Comparison of ENCODE assay signal across 2 cellular contexts in the genomic region with DNA sequence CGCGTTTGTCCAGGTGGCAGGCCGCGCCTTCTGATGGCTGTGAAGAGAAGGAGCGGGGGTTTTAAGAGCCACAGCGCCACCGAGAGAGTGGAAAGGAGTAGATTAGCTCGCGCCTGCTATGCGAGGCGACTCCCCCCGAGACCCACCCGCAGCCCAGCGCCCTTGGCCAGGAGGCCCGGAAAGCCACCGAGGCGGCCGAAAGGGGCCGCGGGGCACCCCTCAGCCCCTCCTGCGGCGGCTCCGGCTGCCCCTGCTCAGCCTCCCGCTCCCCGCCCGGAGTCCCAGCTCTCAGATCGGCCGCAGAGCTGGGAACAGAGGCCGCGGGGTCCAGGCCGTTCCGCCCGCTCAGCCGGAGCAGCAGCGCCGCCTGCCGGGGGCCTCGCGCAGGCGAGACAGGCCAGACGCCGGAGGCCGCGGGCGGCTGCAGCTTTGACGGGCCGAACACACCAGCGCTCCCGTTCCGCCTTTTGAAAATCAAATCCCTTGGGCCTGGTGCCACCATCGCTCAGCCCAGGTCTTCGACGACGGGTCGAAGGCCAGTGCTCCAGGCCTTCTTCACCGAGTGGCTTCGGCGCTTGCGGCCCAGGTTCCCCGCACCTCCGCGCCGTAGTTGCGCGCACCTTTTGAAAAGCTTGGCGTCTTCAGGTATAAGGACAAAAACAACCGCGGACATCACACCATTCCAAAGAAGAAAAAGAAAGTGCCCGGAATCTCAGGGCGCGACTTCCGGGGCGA.
A peak's percentile ranks its signal among the peaks of the same experiment; 100 is the strongest.
TF ChIP-seq lines count a peak whose summit lies in the region.

No MANE protein-coding gene starts in this region.

TF ChIP-seq in A549, 52 proteins besides CTCF, POLR2A, EP300 and RAD21:
- TF ChIP-seq, protein P1, sequence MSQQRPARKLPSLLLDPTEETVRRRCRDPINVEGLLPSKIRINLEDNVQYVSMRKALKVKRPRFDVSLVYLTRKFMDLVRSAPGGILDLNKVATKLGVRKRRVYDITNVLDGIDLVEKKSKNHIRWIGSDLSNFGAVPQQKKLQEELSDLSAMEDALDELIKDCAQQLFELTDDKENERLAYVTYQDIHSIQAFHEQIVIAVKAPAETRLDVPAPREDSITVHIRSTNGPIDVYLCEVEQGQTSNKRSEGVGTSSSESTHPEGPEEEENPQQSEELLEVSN (IDR thresholded peaks at IDR 0.05; ENCODE audit: borderline replicate concordance, low read depth), result no peak; the same call in 1 of the 2 replicates
- TF ChIP-seq ESRRA (IDR thresholded peaks at IDR 0.05; ENCODE audit: borderline replicate concordance, low read length), result no peak
- no peak for TF ChIP-seq HOXB5 (CRISPR knock-in tag; IDR thresholded peaks at IDR 0.05)
- peak in 1 of 2 experiments; percentile 29; a peak in 1 of 5 replicates for TF ChIP-seq JUN (IDR thresholded peaks at IDR 0.05)
- no peak for TF ChIP-seq FOXS1 (CRISPR knock-in tag; IDR thresholded peaks at IDR 0.05)
- TF ChIP-seq RNF2 (IDR thresholded peaks at IDR 0.05; ENCODE audit: borderline replicate concordance, low read depth), result peak; percentile 86
- peak; percentile 53 for TF ChIP-seq SMC3 (IDR thresholded peaks at IDR 0.05)
- no peak; the same call in 1 of the 2 replicates for TF ChIP-seq HDAC2 (IDR thresholded peaks at IDR 0.05)
- TF ChIP-seq, protein P2, sequence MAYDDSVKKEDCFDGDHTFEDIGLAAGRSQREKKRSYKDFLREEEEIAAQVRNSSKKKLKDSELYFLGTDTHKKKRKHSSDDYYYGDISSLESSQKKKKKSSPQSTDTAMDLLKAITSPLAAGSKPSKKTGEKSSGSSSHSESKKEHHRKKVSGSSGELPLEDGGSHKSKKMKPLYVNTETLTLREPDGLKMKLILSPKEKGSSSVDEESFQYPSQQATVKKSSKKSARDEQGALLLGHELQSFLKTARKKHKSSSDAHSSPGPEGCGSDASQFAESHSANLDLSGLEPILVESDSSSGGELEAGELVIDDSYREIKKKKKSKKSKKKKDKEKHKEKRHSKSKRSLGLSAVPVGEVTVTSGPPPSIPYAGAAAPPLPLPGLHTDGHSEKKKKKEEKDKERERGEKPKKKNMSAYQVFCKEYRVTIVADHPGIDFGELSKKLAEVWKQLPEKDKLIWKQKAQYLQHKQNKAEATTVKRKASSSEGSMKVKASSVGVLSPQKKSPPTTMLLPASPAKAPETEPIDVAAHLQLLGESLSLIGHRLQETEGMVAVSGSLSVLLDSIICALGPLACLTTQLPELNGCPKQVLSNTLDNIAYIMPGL (CRISPR knock-in tag; IDR thresholded peaks at IDR 0.05; ENCODE audit: borderline replicate concordance), result 0 out of 2 replicates have a peak, but pooled peaks have one; percentile 60
- TF ChIP-seq, protein P3, sequence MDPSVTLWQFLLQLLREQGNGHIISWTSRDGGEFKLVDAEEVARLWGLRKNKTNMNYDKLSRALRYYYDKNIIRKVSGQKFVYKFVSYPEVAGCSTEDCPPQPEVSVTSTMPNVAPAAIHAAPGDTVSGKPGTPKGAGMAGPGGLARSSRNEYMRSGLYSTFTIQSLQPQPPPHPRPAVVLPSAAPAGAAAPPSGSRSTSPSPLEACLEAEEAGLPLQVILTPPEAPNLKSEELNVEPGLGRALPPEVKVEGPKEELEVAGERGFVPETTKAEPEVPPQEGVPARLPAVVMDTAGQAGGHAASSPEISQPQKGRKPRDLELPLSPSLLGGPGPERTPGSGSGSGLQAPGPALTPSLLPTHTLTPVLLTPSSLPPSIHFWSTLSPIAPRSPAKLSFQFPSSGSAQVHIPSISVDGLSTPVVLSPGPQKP (IDR thresholded peaks at IDR 0.05; ENCODE audit: low read depth, low read length), result no peak
- no peak for TF ChIP-seq EHF (CRISPR knock-in tag; IDR thresholded peaks at IDR 0.05)
- no peak for TF ChIP-seq FOSB (CRISPR knock-in tag; IDR thresholded peaks at IDR 0.05)
- TF ChIP-seq RFX5 (IDR thresholded peaks at IDR 0.05), result no peak
- TF ChIP-seq FOSL2 (IDR thresholded peaks at IDR 0.05), result no peak
- no peak for TF ChIP-seq FOSL2 (CRISPR knock-in tag; IDR thresholded peaks at IDR 0.05)

TF ChIP-seq in H1, 55 proteins besides CTCF, POLR2A, EP300 and RAD21 (continues in another document):
- TF ChIP-seq, protein P4, sequence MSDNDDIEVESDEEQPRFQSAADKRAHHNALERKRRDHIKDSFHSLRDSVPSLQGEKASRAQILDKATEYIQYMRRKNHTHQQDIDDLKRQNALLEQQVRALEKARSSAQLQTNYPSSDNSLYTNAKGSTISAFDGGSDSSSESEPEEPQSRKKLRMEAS (IDR thresholded peaks at IDR 0.05), result peak; percentile 38; the same call in 1 of the 2 replicates
- TF ChIP-seq, protein P5, sequence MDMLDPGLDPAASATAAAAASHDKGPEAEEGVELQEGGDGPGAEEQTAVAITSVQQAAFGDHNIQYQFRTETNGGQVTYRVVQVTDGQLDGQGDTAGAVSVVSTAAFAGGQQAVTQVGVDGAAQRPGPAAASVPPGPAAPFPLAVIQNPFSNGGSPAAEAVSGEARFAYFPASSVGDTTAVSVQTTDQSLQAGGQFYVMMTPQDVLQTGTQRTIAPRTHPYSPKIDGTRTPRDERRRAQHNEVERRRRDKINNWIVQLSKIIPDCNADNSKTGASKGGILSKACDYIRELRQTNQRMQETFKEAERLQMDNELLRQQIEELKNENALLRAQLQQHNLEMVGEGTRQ (IDR thresholded peaks at IDR 0.05; ENCODE audit: low read length), result no peak
- TF ChIP-seq HDAC6 (IDR thresholded peaks at IDR 0.05; ENCODE audit: low read depth, low read length) (no peak), NRF1 (IDR thresholded peaks at IDR 0.05; ENCODE audit: low read depth, low read length) (no peak), TEAD4 (IDR thresholded peaks at IDR 0.05; ENCODE audit: low read depth, low read length) (no peak), MAFK (IDR thresholded peaks at IDR 0.05; ENCODE audit: low read depth, low read length) (no peak), SIX5 (IDR thresholded peaks at IDR 0.05; ENCODE audit: low read depth, low read length) (no peak), TAF1 (IDR thresholded peaks at IDR 0.05; ENCODE audit: low read depth, low read length) (no peak), BCL11A (IDR thresholded peaks at IDR 0.05; ENCODE audit: low read depth in 2 of 2, low read length in 2 of 2) (no peak), RBBP5 (IDR thresholded peaks at IDR 0.05; ENCODE audit: borderline replicate concordance, low read depth, low read length) (0 out of 2 replicates have a peak, but pooled peaks have one; percentile 38), SP1 (IDR thresholded peaks at IDR 0.05; ENCODE audit: low read depth, low read length) (peak; percentile 25; the same call in 1 of the 2 replicates), SP4 (IDR thresholded peaks at IDR 0.05; ENCODE audit: low read length) (no peak), TBP (IDR thresholded peaks at IDR 0.05; ENCODE audit: low read depth, low read length) (peak; percentile 38; the same call in 1 of the 2 replicates), CBX8 (IDR thresholded peaks at IDR 0.05; ENCODE audit: borderline replicate concordance, low read depth, low read length) (no peak), BRCA1 (IDR thresholded peaks at IDR 0.05; ENCODE audit: low read depth, low read length) (no peak), SRF (IDR thresholded peaks at IDR 0.05; ENCODE audit: low read depth, low read length) (peak; percentile 21; the same call in 1 of the 2 replicates), FOSL1 (IDR thresholded peaks at IDR 0.05; ENCODE audit: insufficient read depth, low read depth, low read length) (no peak), POLR2AphosphoS5 (IDR thresholded peaks at IDR 0.05; ENCODE audit: low read depth, low read length) (no peak), SAP30 (IDR thresholded peaks at IDR 0.05; ENCODE audit: insufficient read depth, insufficient replicate concordance, low read length) (no peak), JUND (IDR thresholded peaks at IDR 0.05; ENCODE audit: low read length) (0 out of 2 replicates have a peak, but pooled peaks have one; percentile 38), RXRA (IDR thresholded peaks at IDR 0.05; ENCODE audit: insufficient read depth, low read depth, low read length) (no peak), KDM4A (IDR thresholded peaks at IDR 0.05; ENCODE audit: low read depth, low read length, severe bottlenecking) (peak; percentile 62), HDAC2 (IDR thresholded peaks at IDR 0.05; ENCODE audit: borderline replicate concordance in 1 of 2, low read depth in 2 of 2, low read length in 2 of 2) (0 out of 4 replicates have a peak, but pooled peaks of 1 of the 2 experiments have one; percentile 21), KDM5A (IDR thresholded peaks at IDR 0.05; ENCODE audit: low read length) (no peak), CHD2 (IDR thresholded peaks at IDR 0.05; ENCODE audit: low read length) (no peak), RNF2 (IDR thresholded peaks at IDR 0.05; ENCODE audit: borderline replicate concordance, low read depth, low read length, missing control alignments, poor library complexity, severe bottlenecking) (peak; percentile 10), TCF12 (IDR thresholded peaks at IDR 0.05; ENCODE audit: low read depth, low read length) (no peak), KDM1A (IDR thresholded peaks at IDR 0.05; ENCODE audit: borderline replicate concordance, low read length) (no peak), YY1 (IDR thresholded peaks at IDR 0.05; ENCODE audit: low read depth, low read length) (peak; percentile 35; the same call in 1 of the 2 replicates), BACH1 (IDR thresholded peaks at IDR 0.05; ENCODE audit: low read length) (no peak), CBX5 (IDR thresholded peaks at IDR 0.05; ENCODE audit: low read depth, low read length) (no peak), PHF8 (conservative IDR thresholded peaks at IDR 0.05; ENCODE audit: low read depth, low read length) (no peak)
- TF ChIP-seq, protein P1 (IDR thresholded peaks at IDR 0.05), result no peak; the same call in 1 of the 2 replicates
- TF ChIP-seq, protein P6, sequence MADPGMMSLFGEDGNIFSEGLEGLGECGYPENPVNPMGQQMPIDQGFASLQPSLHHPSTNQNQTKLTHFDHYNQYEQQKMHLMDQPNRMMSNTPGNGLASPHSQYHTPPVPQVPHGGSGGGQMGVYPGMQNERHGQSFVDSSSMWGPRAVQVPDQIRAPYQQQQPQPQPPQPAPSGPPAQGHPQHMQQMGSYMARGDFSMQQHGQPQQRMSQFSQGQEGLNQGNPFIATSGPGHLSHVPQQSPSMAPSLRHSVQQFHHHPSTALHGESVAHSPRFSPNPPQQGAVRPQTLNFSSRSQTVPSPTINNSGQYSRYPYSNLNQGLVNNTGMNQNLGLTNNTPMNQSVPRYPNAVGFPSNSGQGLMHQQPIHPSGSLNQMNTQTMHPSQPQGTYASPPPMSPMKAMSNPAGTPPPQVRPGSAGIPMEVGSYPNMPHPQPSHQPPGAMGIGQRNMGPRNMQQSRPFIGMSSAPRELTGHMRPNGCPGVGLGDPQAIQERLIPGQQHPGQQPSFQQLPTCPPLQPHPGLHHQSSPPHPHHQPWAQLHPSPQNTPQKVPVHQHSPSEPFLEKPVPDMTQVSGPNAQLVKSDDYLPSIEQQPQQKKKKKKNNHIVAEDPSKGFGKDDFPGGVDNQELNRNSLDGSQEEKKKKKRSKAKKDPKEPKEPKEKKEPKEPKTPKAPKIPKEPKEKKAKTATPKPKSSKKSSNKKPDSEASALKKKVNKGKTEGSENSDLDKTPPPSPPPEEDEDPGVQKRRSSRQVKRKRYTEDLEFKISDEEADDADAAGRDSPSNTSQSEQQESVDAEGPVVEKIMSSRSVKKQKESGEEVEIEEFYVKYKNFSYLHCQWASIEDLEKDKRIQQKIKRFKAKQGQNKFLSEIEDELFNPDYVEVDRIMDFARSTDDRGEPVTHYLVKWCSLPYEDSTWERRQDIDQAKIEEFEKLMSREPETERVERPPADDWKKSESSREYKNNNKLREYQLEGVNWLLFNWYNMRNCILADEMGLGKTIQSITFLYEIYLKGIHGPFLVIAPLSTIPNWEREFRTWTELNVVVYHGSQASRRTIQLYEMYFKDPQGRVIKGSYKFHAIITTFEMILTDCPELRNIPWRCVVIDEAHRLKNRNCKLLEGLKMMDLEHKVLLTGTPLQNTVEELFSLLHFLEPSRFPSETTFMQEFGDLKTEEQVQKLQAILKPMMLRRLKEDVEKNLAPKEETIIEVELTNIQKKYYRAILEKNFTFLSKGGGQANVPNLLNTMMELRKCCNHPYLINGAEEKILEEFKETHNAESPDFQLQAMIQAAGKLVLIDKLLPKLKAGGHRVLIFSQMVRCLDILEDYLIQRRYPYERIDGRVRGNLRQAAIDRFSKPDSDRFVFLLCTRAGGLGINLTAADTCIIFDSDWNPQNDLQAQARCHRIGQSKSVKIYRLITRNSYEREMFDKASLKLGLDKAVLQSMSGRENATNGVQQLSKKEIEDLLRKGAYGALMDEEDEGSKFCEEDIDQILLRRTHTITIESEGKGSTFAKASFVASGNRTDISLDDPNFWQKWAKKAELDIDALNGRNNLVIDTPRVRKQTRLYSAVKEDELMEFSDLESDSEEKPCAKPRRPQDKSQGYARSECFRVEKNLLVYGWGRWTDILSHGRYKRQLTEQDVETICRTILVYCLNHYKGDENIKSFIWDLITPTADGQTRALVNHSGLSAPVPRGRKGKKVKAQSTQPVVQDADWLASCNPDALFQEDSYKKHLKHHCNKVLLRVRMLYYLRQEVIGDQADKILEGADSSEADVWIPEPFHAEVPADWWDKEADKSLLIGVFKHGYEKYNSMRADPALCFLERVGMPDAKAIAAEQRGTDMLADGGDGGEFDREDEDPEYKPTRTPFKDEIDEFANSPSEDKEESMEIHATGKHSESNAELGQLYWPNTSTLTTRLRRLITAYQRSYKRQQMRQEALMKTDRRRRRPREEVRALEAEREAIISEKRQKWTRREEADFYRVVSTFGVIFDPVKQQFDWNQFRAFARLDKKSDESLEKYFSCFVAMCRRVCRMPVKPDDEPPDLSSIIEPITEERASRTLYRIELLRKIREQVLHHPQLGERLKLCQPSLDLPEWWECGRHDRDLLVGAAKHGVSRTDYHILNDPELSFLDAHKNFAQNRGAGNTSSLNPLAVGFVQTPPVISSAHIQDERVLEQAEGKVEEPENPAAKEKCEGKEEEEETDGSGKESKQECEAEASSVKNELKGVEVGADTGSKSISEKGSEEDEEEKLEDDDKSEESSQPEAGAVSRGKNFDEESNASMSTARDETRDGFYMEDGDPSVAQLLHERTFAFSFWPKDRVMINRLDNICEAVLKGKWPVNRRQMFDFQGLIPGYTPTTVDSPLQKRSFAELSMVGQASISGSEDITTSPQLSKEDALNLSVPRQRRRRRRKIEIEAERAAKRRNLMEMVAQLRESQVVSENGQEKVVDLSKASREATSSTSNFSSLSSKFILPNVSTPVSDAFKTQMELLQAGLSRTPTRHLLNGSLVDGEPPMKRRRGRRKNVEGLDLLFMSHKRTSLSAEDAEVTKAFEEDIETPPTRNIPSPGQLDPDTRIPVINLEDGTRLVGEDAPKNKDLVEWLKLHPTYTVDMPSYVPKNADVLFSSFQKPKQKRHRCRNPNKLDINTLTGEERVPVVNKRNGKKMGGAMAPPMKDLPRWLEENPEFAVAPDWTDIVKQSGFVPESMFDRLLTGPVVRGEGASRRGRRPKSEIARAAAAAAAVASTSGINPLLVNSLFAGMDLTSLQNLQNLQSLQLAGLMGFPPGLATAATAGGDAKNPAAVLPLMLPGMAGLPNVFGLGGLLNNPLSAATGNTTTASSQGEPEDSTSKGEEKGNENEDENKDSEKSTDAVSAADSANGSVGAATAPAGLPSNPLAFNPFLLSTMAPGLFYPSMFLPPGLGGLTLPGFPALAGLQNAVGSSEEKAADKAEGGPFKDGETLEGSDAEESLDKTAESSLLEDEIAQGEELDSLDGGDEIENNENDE (IDR thresholded peaks at IDR 0.05; ENCODE audit: insufficient replicate concordance, low read length), result no peak
- TF ChIP-seq, protein P7, sequence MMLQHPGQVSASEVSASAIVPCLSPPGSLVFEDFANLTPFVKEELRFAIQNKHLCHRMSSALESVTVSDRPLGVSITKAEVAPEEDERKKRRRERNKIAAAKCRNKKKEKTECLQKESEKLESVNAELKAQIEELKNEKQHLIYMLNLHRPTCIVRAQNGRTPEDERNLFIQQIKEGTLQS (IDR thresholded peaks at IDR 0.05; ENCODE audit: insufficient read depth, low read depth, low read length), result no peak
